In genomic region chr5:124162782-124163532, GRCh38 we compare ENCODE assay signal across 8 cellular contexts.
A peak's percentile ranks its signal among the peaks of the same experiment; 100 is the strongest.
DNase-seq lines count a peak whose midpoint lies in the region; ATAC-seq, FAIRE-seq and TF ChIP-seq lines count a peak whose summit lies in the region.

No MANE protein-coding gene starts in this region.

- no peak for DNase-seq in CD4-positive, alpha-beta T cell
- DNase-seq in NB4 (ENCODE audit: low read depth) (peak; percentile 1), astrocyte (ENCODE audit: low read depth) (peak; percentile 54), mucosa of descending colon (peak; percentile 51 to 59 (median 53)), posterior vena cava (ENCODE audit: low spot score) (no peak), DMS79 (lab: John Stamatoyannopoulos, UW) (no peak), cortex of kidney (lab: John Stamatoyannopoulos, UW) (no peak)

- H3K4me3 ChIP-seq in NB4 (ENCODE audit: low read depth, low read length) (no peak overlapping the region), astrocyte (ENCODE audit: insufficient read depth, low read depth, low read length) (peak overlapping the region; percentile 18), mucosa of descending colon (no peak overlapping the region)

- H3K27ac Mint-ChIP-seq in CD4-positive, alpha-beta T cell = peak overlapping the region; percentile 52
- no peak overlapping the region for H3K27ac Mint-ChIP-seq in astrocyte (ENCODE audit: unreplicated experiment)

- POLR2A ChIA-PET in CD4-positive, alpha-beta T cell (lab: Charles Lee) = no interaction called here

- no peaks in the 10 kb centered on the region for H3K9me3 Mint-ChIP-seq in CD4-positive, alpha-beta T cell
- peaks cover 3% of the 10 kb centered on the region for H3K9me3 Mint-ChIP-seq in astrocyte (ENCODE audit: unreplicated experiment)

- no peaks in the 10 kb centered on the region for H3K36me3 Mint-ChIP-seq in CD4-positive, alpha-beta T cell (ENCODE audit: low read depth)
- no peaks in the 10 kb centered on the region for H3K36me3 Mint-ChIP-seq in astrocyte (ENCODE audit: low read depth, unreplicated experiment)

- peak; percentile 62 for ATAC-seq in CD4-positive, alpha-beta T cell (ENCODE audit: poor library complexity)
- ATAC-seq in mucosa of descending colon = peak; percentile 90
- ATAC-seq in HG02973 (IDR thresholded peaks at IDR 0.05; ENCODE audit: unreplicated experiment) = no peak

- no peaks in the 10 kb centered on the region for H3K27me3 ChIP-seq in CD4-positive, alpha-beta T cell (ENCODE audit: control insufficient read depth, insufficient read depth, low read length)
- H3K27me3 ChIP-seq in astrocyte (ENCODE audit: insufficient read depth, low read length) = no peaks in the 10 kb centered on the region

- H3K27ac ChIP-seq in CD4-positive, alpha-beta T cell (ENCODE audit: low read depth, low read length) = no peak overlapping the region
- no peak overlapping the region for H3K27ac ChIP-seq in astrocyte (ENCODE audit: low read depth, low read length)

- no peak overlapping the region for H3K9ac ChIP-seq in astrocyte (ENCODE audit: low read length)

- no peak for TF ChIP-seq CTCF in CD4-positive, alpha-beta T cell (IDR thresholded peaks at IDR 0.05)
- no peak for TF ChIP-seq CTCF in NB4 (IDR thresholded peaks at IDR 0.05; ENCODE audit: low read depth, low read length)
- no peak for TF ChIP-seq CTCF in astrocyte (IDR thresholded peaks at IDR 0.05; ENCODE audit: insufficient read depth, low read depth, low read length)
- no peak for TF ChIP-seq CTCF in mucosa of descending colon (IDR thresholded peaks at IDR 0.05)

- H2AFZ ChIP-seq in astrocyte (ENCODE audit: low read depth, low read length) = no peak overlapping the region

- H3K79me2 ChIP-seq in astrocyte (ENCODE audit: insufficient read depth, low read length) = no peaks in the 10 kb centered on the region

- intact Hi-C loops in CD4-positive, alpha-beta T cell (cut with DNase I, micrococcal nuclease) = no loop called here
- intact Hi-C loops in mucosa of descending colon (cut with DNase I, micrococcal nuclease) = no loop called here
- intact Hi-C loops in posterior vena cava (cut with DNase I) = no loop called here

- no peaks in the 10 kb centered on the region for H3K36me3 ChIP-seq in astrocyte (ENCODE audit: insufficient read depth, low read length)
- no peaks in the 10 kb centered on the region for H3K36me3 ChIP-seq in mucosa of descending colon (ENCODE audit: low read depth)

- peaks cover 14% of the 10 kb centered on the region for H3K4me1 Mint-ChIP-seq in CD4-positive, alpha-beta T cell (ENCODE audit: low read depth)
- peaks cover 8% of the 10 kb centered on the region for H3K4me1 Mint-ChIP-seq in astrocyte (ENCODE audit: low read depth, unreplicated experiment)

- no peak for TF ChIP-seq POLR2A in NB4 (IDR thresholded peaks at IDR 0.05; ENCODE audit: extremely low read depth, insufficient read length)

- no peaks in the 10 kb centered on the region for H3K27me3 Mint-ChIP-seq in CD4-positive, alpha-beta T cell
- no peaks in the 10 kb centered on the region for H3K27me3 Mint-ChIP-seq in astrocyte (ENCODE audit: low read depth, unreplicated experiment)

- H3K4me1 ChIP-seq in astrocyte (ENCODE audit: insufficient read depth, low read length) (peaks cover 6% of the 10 kb centered on the region), mucosa of descending colon (ENCODE audit: low read depth) (no peaks in the 10 kb centered on the region)

- H3K4me3 Mint-ChIP-seq in CD4-positive, alpha-beta T cell = peak overlapping the region; percentile 54
- H3K4me3 Mint-ChIP-seq in astrocyte (ENCODE audit: unreplicated experiment) = no peak overlapping the region

- no peaks in the 10 kb centered on the region for H3K9me3 ChIP-seq in CD4-positive, alpha-beta T cell (ENCODE audit: control insufficient read depth, low read length)
- H3K9me3 ChIP-seq in astrocyte (ENCODE audit: insufficient read depth, low read depth, low read length) = no peaks in the 10 kb centered on the region
- no peaks in the 10 kb centered on the region for H3K9me3 ChIP-seq in mucosa of descending colon

- CTCF ChIA-PET in CD4-positive, alpha-beta T cell (lab: Charles Lee) = no interaction called here

- no peak for FAIRE-seq in astrocyte (lab: Jason Lieb, UNC)

- H4K20me1 ChIP-seq in astrocyte (ENCODE audit: insufficient read depth, low read length) = no peaks in the 10 kb centered on the region

- H3K4me2 ChIP-seq in astrocyte (ENCODE audit: low read length) = peak overlapping the region; percentile 79

Comparison
In these comparisons a context has a peak if more than half of its experiments do, and no peak if none do; other contexts are left out.
1. DNase-seq: peak in NB4 (single experiment), astrocyte (single experiment) and mucosa of descending colon (3 of 3); none in CD4-positive, alpha-beta T cell (0 of 10), posterior vena cava (single experiment), DMS79 (single experiment) and cortex of kidney (single experiment).